In the genomic region with DNA sequence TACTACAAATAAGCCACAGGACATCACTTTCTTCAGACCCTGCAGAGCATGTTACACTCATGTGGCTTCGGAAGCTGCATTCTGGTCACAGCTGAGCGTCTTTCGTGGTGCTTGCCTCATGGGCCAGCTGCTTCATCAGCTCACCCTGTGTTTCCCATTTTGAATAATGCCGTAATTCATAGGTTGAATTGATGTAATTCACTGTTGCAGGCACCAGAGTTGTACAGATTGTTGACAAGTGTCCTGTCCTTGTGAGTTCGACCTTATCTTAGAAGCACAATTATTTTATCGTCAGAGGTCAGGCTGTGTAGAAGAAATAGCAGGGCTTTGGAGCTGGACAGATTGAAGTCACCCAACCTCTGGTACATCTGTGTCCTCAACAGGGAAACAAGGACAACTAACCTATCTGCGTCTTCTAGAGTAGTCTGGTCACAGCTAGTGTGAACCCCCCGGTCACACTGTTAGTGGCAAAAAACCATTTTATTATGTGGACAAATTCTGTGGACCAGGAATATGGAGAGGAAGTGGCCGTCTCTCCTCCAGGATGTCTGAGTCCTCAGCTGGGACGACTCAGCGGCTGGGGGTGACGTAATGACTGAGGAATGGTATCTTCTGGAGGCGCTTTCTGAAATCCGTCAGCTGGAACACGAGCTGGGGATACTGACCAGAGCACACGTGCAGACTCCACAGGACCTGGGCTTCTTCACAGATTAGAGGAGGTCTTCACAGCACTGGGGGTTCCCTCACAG, we compare ENCODE assay signal across 8 cellular contexts. TPM values are rescaled to one million over a fixed set of nuclear protein-coding genes. Genes with fewer than 3 reads are reported as not detected.
DNase-seq lines count a peak whose midpoint lies in the region; ATAC-seq and TF ChIP-seq lines count a peak whose summit lies in the region.
"Had no signal": no experiment of that assay in that cellular context is flagged by ENCODE, and none has a peak within 500 bp of the region (broad histone marks: within the 10 kb centered on the region; RNA-seq: fewer than 3 reads in every experiment).

No MANE protein-coding gene starts in this region.

- TF ChIP-seq CTCF in chondrocyte (IDR thresholded peaks at IDR 0.05): no peak
- TF ChIP-seq CTCF in left lung (IDR thresholded peaks at IDR 0.05): no peak
- no peak for TF ChIP-seq CTCF in upper lobe of right lung (IDR thresholded peaks at IDR 0.05)
- TF ChIP-seq CTCF in Calu3 (IDR thresholded peaks at IDR 0.05; ENCODE audit: unreplicated experiment): no peak

- H3K4me3 ChIP-seq in MG63 (no peak overlapping the region), left lung (no peak overlapping the region), upper lobe of right lung (no peak overlapping the region)

- H3K27ac ChIP-seq in left lung: peak overlapping the region in 1 of 2 donors; percentile 75
- H3K27ac ChIP-seq in upper lobe of right lung: peak overlapping the region; percentile 55

- no peaks in the 10 kb centered on the region for H3K36me3 Mint-ChIP-seq in chondrocyte (ENCODE audit: low read depth)
- no peaks in the 10 kb centered on the region for H3K36me3 Mint-ChIP-seq in activated CD4-positive, alpha-beta T cell treated with anti-CD3 and anti-CD28 coated beads for 36 hours (ENCODE audit: low read depth)
- no peaks in the 10 kb centered on the region for H3K36me3 Mint-ChIP-seq in Calu3 (ENCODE audit: insufficient read depth, unreplicated experiment)

- H3K4me1 Mint-ChIP-seq in chondrocyte (ENCODE audit: low read depth) (peaks cover 42% of the 10 kb centered on the region), Calu3 (ENCODE audit: low read depth, unreplicated experiment) (no peaks in the 10 kb centered on the region)
- peaks cover 17% of the 10 kb centered on the region for H3K4me1 Mint-ChIP-seq in activated CD4-positive, alpha-beta T cell treated with anti-CD3 and anti-CD28 coated beads for 36 hours

- intact Hi-C loops in left lung (cut with DNase I): no loop called here
- intact Hi-C loops in upper lobe of right lung (cut with DNase I): no loop called here
- intact Hi-C loops in activated CD4-positive, alpha-beta T cell treated with anti-CD3 and anti-CD28 coated beads for 36 hours (cut with DNase I, micrococcal nuclease): no loop called here
- intact Hi-C loops in Calu3 (cut with micrococcal nuclease; ENCODE audit: unreplicated experiment): no loop called here

- H3K4me3 Mint-ChIP-seq in chondrocyte (ENCODE audit: unreplicated experiment) (no peak overlapping the region), Calu3 (ENCODE audit: low read depth, unreplicated experiment) (no peak overlapping the region)
- no peak overlapping the region for H3K4me3 Mint-ChIP-seq in activated CD4-positive, alpha-beta T cell treated with anti-CD3 and anti-CD28 coated beads for 36 hours

- H3K27ac Mint-ChIP-seq in chondrocyte (ENCODE audit: unreplicated experiment) (peak overlapping the region; percentile 93), Calu3 (ENCODE audit: unreplicated experiment) (no peak overlapping the region)
- no peak overlapping the region for H3K27ac Mint-ChIP-seq in activated CD4-positive, alpha-beta T cell treated with anti-CD3 and anti-CD28 coated beads for 36 hours

- peak; percentile 67 for ATAC-seq in left lung
- ATAC-seq in upper lobe of right lung: peak; percentile 62
- no peak for ATAC-seq in activated CD4-positive, alpha-beta T cell treated with anti-CD3 and anti-CD28 coated beads for 36 hours
- ATAC-seq in HG02970 (IDR thresholded peaks at IDR 0.05; ENCODE audit: low FRiP score, unreplicated experiment): no peak

- H3K36me3 ChIP-seq in MG63: peaks cover 14% of the 10 kb centered on the region
- H3K36me3 ChIP-seq in left lung: peaks cover 0 to 5% of the 10 kb centered on the region in 2 donors
- H3K36me3 ChIP-seq in upper lobe of right lung: no peaks in the 10 kb centered on the region

- POLR2A ChIA-PET in activated CD4-positive, alpha-beta T cell treated with anti-CD3 and anti-CD28 coated beads for 36 hours (lab: Charles Lee): no interaction called here

- no peaks in the 10 kb centered on the region for H3K4me1 ChIP-seq in left lung
- no peaks in the 10 kb centered on the region for H3K4me1 ChIP-seq in upper lobe of right lung

- CTCF ChIA-PET in activated CD4-positive, alpha-beta T cell treated with anti-CD3 and anti-CD28 coated beads for 36 hours (lab: Charles Lee): no interaction called here
- CTCF ChIA-PET in Calu3 (lab: Charles Lee): no interaction called here

- H3K27me3 ChIP-seq in MG63 (no peaks in the 10 kb centered on the region), left lung (no peaks in the 10 kb centered on the region), upper lobe of right lung (no peaks in the 10 kb centered on the region)

- H3K9me3 Mint-ChIP-seq in chondrocyte (ENCODE audit: low read depth): no peaks in the 10 kb centered on the region
- no peaks in the 10 kb centered on the region for H3K9me3 Mint-ChIP-seq in activated CD4-positive, alpha-beta T cell treated with anti-CD3 and anti-CD28 coated beads for 36 hours (ENCODE audit: low read depth)
- no peaks in the 10 kb centered on the region for H3K9me3 Mint-ChIP-seq in Calu3 (ENCODE audit: low read depth, unreplicated experiment)

- H3K9me3 ChIP-seq in MG63 (no peaks in the 10 kb centered on the region), left lung (no peaks in the 10 kb centered on the region), upper lobe of right lung (no peaks in the 10 kb centered on the region)

- DNase-seq in MG63 (peak; percentile 82), chondrocyte (ENCODE audit: low spot score) (no peak), left lung (peak in 1 of 2 donors; percentile 56), upper lobe of right lung (peak; percentile 67), Calu3 (no peak)
- no peak for DNase-seq in activated CD4-positive, alpha-beta T cell treated with anti-CD3 and anti-CD28 coated beads for 36 hours
- DNase-seq: NCI-H510A had no signal

- BruUV-seq in Calu3 (replicated peaks; lab: Mats Ljungman, UMichigan): no TSS peak

- H3K27me3 Mint-ChIP-seq in chondrocyte (ENCODE audit: low read depth) (no peaks in the 10 kb centered on the region), Calu3 (ENCODE audit: unreplicated experiment) (no peaks in the 10 kb centered on the region)
- H3K27me3 Mint-ChIP-seq in activated CD4-positive, alpha-beta T cell treated with anti-CD3 and anti-CD28 coated beads for 36 hours: no peaks in the 10 kb centered on the region

RNA-seq across cellular contexts. Expression of a gene that starts 17.8 kb away (rescaled TPM):
- total RNA-seq in MG63 (2014; rRNA removed; shearing (Covaris generic); ENCODE audit: low replicate concordance): 29.6 and 35.9 TPM in 2 replicates
- total RNA-seq in chondrocyte (12.0 to 12.9 TPM (median 12.0 TPM) in 3 replicates), left lung (10 to 100 TPM; 16.8 to 23.2 TPM), upper lobe of right lung (14.9 TPM), Calu3 (2022) (8.0 and 10.1 TPM in 2 replicates)
- 10 to 100 TPM; 13.4 to 14.8 TPM for total RNA-seq in activated CD4-positive, alpha-beta T cell treated with anti-CD3 and anti-CD28 coated beads for 36 hours

Comparison
In these comparisons a context has a peak if more than half of its experiments do, and no peak if none do; other contexts are left out.
1. DNase-seq: peak in MG63 (single experiment) and upper lobe of right lung (single experiment); none in chondrocyte (single experiment), activated CD4-positive, alpha-beta T cell treated with anti-CD3 and anti-CD28 coated beads for 36 hours (single experiment) and Calu3 (single experiment).
2. ATAC-seq: peak in left lung (single experiment) and upper lobe of right lung (single experiment); none in activated CD4-positive, alpha-beta T cell treated with anti-CD3 and anti-CD28 coated beads for 36 hours (single experiment) and HG02970 (single experiment).